In the genomic region with DNA sequence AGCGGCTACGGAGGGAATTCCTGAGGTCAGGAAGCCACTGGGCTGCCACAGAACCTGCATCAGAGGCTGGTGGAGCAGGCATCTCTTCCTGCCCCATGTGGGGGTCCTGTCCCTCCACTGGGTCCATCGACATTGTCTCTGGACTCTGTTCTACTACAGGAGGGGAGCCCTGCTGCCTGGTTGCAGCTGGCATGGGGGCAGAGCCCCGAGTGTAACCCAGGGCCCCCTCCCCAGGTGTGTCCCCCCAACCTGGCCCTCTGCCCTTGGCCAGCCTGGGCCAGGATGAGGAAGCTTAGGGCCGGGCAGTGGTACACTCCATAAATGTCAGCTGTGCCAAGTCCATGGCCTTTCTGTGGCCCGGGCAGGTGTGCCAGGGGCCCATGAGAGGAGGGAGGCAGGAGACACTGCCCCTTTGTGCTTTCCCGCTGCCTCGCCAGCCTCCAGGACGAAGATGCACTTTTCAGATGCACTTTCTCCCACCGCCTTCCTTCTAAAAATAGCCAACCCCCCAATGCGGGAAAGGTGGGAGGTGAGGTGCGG, we compare ENCODE assay signal across 1 cellular context.
TF ChIP-seq lines count a peak whose summit lies in the region.

No MANE protein-coding gene starts in this region.

TF ChIP-seq in SK-N-SH treated with all-trans-retinoic acid at 6 μM for 48 hours, 23 proteins besides CTCF, POLR2A, EP300 and RAD21:
- TF ChIP-seq, protein P1, sequence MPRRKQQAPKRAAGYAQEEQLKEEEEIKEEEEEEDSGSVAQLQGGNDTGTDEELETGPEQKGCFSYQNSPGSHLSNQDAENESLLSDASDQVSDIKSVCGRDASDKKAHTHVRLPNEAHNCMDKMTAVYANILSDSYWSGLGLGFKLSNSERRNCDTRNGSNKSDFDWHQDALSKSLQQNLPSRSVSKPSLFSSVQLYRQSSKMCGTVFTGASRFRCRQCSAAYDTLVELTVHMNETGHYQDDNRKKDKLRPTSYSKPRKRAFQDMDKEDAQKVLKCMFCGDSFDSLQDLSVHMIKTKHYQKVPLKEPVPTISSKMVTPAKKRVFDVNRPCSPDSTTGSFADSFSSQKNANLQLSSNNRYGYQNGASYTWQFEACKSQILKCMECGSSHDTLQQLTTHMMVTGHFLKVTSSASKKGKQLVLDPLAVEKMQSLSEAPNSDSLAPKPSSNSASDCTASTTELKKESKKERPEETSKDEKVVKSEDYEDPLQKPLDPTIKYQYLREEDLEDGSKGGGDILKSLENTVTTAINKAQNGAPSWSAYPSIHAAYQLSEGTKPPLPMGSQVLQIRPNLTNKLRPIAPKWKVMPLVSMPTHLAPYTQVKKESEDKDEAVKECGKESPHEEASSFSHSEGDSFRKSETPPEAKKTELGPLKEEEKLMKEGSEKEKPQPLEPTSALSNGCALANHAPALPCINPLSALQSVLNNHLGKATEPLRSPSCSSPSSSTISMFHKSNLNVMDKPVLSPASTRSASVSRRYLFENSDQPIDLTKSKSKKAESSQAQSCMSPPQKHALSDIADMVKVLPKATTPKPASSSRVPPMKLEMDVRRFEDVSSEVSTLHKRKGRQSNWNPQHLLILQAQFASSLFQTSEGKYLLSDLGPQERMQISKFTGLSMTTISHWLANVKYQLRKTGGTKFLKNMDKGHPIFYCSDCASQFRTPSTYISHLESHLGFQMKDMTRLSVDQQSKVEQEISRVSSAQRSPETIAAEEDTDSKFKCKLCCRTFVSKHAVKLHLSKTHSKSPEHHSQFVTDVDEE (CRISPR knock-in tag; IDR thresholded peaks at IDR 0.05), result no peak
- TF ChIP-seq BACH2 (CRISPR knock-in tag; IDR thresholded peaks at IDR 0.05; ENCODE audit: borderline replicate concordance) (no peak), PPARA (CRISPR knock-in tag; IDR thresholded peaks at IDR 0.05; ENCODE audit: borderline replicate concordance) (no peak), ESRRG (CRISPR knock-in tag; IDR thresholded peaks at IDR 0.05) (no peak), ARNTL (CRISPR knock-in tag; IDR thresholded peaks at IDR 0.05; ENCODE audit: borderline replicate concordance, low read depth) (no peak), ZFP30 (CRISPR knock-in tag; IDR thresholded peaks at IDR 0.05) (no peak), ZC3H10 (CRISPR knock-in tag; IDR thresholded peaks at IDR 0.05) (no peak)
- TF ChIP-seq, protein P2, sequence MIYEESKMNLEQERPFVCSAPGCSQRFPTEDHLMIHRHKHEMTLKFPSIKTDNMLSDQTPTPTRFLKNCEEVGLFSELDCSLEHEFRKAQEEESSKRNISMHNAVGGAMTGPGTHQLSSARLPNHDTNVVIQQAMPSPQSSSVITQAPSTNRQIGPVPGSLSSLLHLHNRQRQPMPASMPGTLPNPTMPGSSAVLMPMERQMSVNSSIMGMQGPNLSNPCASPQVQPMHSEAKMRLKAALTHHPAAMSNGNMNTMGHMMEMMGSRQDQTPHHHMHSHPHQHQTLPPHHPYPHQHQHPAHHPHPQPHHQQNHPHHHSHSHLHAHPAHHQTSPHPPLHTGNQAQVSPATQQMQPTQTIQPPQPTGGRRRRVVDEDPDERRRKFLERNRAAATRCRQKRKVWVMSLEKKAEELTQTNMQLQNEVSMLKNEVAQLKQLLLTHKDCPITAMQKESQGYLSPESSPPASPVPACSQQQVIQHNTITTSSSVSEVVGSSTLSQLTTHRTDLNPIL (CRISPR knock-in tag; IDR thresholded peaks at IDR 0.05; ENCODE audit: low read depth), result no peak
